In the genomic region with DNA sequence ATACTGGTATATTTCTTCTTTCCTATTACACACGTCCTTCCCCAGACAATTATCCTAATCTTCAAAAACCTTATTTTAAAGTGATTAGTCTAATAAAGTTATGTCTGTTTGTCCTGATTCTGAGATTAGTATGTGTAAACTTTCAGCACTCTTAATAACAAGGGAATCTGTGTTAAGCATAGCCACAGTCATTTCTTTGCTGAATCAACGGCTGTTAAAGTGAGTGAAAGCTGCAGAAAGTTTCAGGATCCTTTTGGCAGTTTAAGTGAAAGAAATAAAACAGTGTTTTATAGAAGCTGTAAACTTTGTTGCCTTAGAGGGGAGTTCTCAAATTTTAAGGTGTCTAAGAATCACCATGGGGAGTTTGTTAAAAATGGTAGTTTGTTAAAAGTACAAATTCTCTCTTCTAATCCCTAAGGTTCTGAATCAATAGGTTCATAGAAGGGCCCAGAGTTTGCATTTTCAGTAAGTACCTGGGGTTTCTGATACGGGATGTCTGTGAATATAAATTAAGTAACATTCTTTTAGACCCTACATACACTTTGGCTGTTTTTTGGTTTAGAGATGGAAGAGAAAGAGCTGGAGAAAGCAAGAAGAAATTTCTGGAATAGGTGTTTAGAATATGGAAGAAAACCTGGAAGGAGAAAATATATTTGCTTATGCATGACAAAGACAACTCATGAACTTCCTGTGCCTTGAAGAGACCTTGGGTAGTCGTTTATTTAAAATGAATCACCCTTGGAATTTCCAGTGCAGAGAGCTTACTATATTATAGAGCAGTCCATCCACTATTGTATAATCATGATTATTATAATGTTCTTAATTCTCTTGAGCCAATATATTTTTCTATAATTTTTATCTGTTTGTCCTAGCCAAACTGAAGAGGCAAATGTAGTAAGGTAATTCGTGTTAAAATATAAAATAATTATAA, we compare ENCODE assay signal across 10 cellular contexts. TPM values are rescaled to one million over a fixed set of nuclear protein-coding genes. Genes with fewer than 3 reads are reported as not detected.
DNase-seq lines count a peak whose midpoint lies in the region; ATAC-seq and TF ChIP-seq lines count a peak whose summit lies in the region.
"Had no signal": no experiment of that assay in that cellular context is flagged by ENCODE, and none has a peak within 500 bp of the region (broad histone marks: within the 10 kb centered on the region; RNA-seq: fewer than 3 reads in every experiment).

No MANE protein-coding gene starts in this region.

- no peaks in the 10 kb centered on the region for H3K27me3 Mint-ChIP-seq in osteocyte (ENCODE audit: unreplicated experiment)

- no peaks in the 10 kb centered on the region for H3K9me3 Mint-ChIP-seq in osteocyte (ENCODE audit: unreplicated experiment)
- H3K9me3 Mint-ChIP-seq: WTC11 had no signal

- H3K27ac Mint-ChIP-seq in osteocyte (ENCODE audit: unreplicated experiment): no peak overlapping the region

- TF ChIP-seq CTCF in osteocyte (IDR thresholded peaks at IDR 0.05): no peak

- peaks cover 18% of the 10 kb centered on the region for H3K4me1 Mint-ChIP-seq in osteocyte (ENCODE audit: unreplicated experiment)

- H3K4me3 Mint-ChIP-seq in osteocyte (ENCODE audit: unreplicated experiment): no peak overlapping the region
- H3K4me3 Mint-ChIP-seq: WTC11 had no signal

- DNase-seq in AG08396 (ENCODE audit: low spot score): peak; percentile 33
- DNase-seq in RPMI8226: peak; percentile 6
- peak; percentile 42 for DNase-seq in foreskin melanocyte
- DNase-seq in osteocyte (ENCODE audit: extremely low spot score, unreplicated experiment): no peak
- DNase-seq in globus pallidus (ENCODE audit: low spot score): no peak
- no peak for DNase-seq in activated CD4-positive, alpha-beta T cell treated with anti-CD3 and anti-CD28 coated beads, Interleukin-2, amount 50 U/mL, for 1 hour
- no peak for DNase-seq in NCI-H1694 treated with DMSO at 0.1 percent for 48 hours (lab: John Stamatoyannopoulos, UW)
- DNase-seq: left ventricle myocardium superior had no signal

- peaks cover 5% of the 10 kb centered on the region for H3K36me3 Mint-ChIP-seq in osteocyte (ENCODE audit: unreplicated experiment)

- peak; percentile 49 for ATAC-seq in GM19025 (IDR thresholded peaks at IDR 0.05; ENCODE audit: low read depth, unreplicated experiment)
- ATAC-seq: left ventricle myocardium superior, WTC11 had no signal

RNA-seq across cellular contexts. Expression of gene SCAMP1, which starts 45.7 kb away (rescaled TPM):
- total RNA-seq in osteocyte: 45.0 and 50.9 TPM in 2 replicates

Comparison
In these comparisons a context has a peak if more than half of its experiments do, and no peak if none do; other contexts are left out.
1. DNase-seq: peak in AG08396 (single experiment), RPMI8226 (single experiment) and foreskin melanocyte (single experiment); none in osteocyte (single experiment), globus pallidus (single experiment), activated CD4-positive, alpha-beta T cell treated with anti-CD3 and anti-CD28 coated beads, Interleukin-2, amount 50 U/mL, for 1 hour (single experiment) and NCI-H1694 treated with DMSO at 0.1 percent for 48 hours (single experiment).